1 cellular context compared by ENCODE assay signal in the genomic region with DNA sequence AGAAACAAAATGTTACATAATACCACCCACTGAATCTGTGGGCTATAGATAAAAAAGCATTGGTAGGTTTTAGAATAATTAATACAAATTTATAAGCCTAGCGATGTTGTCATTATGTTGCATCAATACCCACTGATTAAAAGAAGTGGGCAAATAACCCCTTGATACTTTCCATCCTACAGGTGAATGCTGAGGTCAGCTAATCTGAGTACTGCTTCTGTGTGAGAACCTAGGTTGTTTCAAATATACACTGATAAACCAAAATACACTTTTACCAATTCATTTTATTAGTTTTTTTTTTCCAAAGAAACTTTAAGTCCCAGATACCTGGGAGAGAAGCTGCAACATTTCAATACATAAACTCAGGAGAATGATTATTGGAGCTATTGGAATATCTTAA.
TF ChIP-seq lines count a peak whose summit lies in the region.

No MANE protein-coding gene starts in this region.

TF ChIP-seq in HepG2, 621 proteins besides CTCF, POLR2A, EP300 and RAD21 (continued from another document):
- TF ChIP-seq CREB3 (CRISPR knock-in tag; IDR thresholded peaks at IDR 0.05) (no peak), NCOA1 (CRISPR knock-in tag; IDR thresholded peaks at IDR 0.05) (no peak), ZNF7 (CRISPR knock-in tag; IDR thresholded peaks at IDR 0.05) (no peak), MAFF (IDR thresholded peaks at IDR 0.05; ENCODE audit: low read depth, low read length) (peak; percentile 85)
